Comparison of ENCODE assay signal across 12 cellular contexts in genomic region chr1:182229907-182230522, GRCh38.
DNase-seq lines count a peak whose midpoint lies in the region; ATAC-seq, FAIRE-seq and TF ChIP-seq lines count a peak whose summit lies in the region.
"Had no signal": no experiment of that assay in that cellular context is flagged by ENCODE, and none has a peak within 500 bp of the region (broad histone marks: within the 10 kb centered on the region; RNA-seq: fewer than 3 reads in every experiment).

No MANE protein-coding gene starts in this region.

- DNase-seq in H7: peak; percentile 15
- peak; percentile 75 for DNase-seq in NCI-H2171 (lab: John Stamatoyannopoulos, UW)
- DNase-seq in dedifferentiated amniotic fluid mesenchymal stem cell (ENCODE audit: extremely low spot score): peak; percentile 57
- DNase-seq in retina: peak; percentile 45
- no peak for DNase-seq in tibial artery
- no peak for DNase-seq in GM12892 (ENCODE audit: insufficient read length)
- DNase-seq: activated T-cell treated with anti-CD3 and anti-CD28 coated beads, Interleukin-2, amount 50 U/mL, for 72 hours; EL; hypothalamus; stomach had no signal

- ATAC-seq in GM21576 (IDR thresholded peaks at IDR 0.05; ENCODE audit: unreplicated experiment) (no peak), HG03095 (IDR thresholded peaks at IDR 0.05; ENCODE audit: unreplicated experiment) (no peak)
- ATAC-seq: activated T-cell treated with anti-CD3 and anti-CD28 coated beads, Interleukin-2, amount 50 U/mL, for 72 hours had no signal

- TF ChIP-seq CTCF in tibial artery (IDR thresholded peaks at IDR 0.05): no peak

- H3K4me1 ChIP-seq in tibial artery: no peaks in the 10 kb centered on the region

- H3K27me3 ChIP-seq in H7 (ENCODE audit: control insufficient read depth, insufficient read depth, low read length) (no peaks in the 10 kb centered on the region), tibial artery (no peaks in the 10 kb centered on the region)
- H3K27me3 ChIP-seq: stomach had no signal

- no peaks in the 10 kb centered on the region for H3K9me3 ChIP-seq in tibial artery
- H3K9me3 ChIP-seq: stomach had no signal

- no peak overlapping the region for H3K27ac ChIP-seq in tibial artery
- H3K27ac ChIP-seq: stomach had no signal

- intact Hi-C loops in tibial artery (cut with DNase I; ENCODE audit: low total_unique reads): no loop called here

- H3K4me3 ChIP-seq in H7 (ENCODE audit: insufficient read depth, low read depth, low read length): no peak overlapping the region
- H3K4me3 ChIP-seq in tibial artery: no peak overlapping the region
- H3K4me3 ChIP-seq: stomach had no signal

- no peak for TF ChIP-seq POLR2A in GM12892 (IDR thresholded peaks at IDR 0.05; ENCODE audit: low read depth, low read length)

- FAIRE-seq in GM12892 (lab: Jason Lieb, UNC): no peak

- H3K36me3 ChIP-seq in H7 (replicated peaks; ENCODE audit: control insufficient read depth, insufficient read depth, low read length) (no peaks in the 10 kb centered on the region), tibial artery (no peaks in the 10 kb centered on the region)
- H3K36me3 ChIP-seq: stomach had no signal

Comparison
In these comparisons a context has a peak if more than half of its experiments do, and no peak if none do; other contexts are left out.
1. DNase-seq: peak in H7 (single experiment), NCI-H2171 (single experiment), dedifferentiated amniotic fluid mesenchymal stem cell (single experiment) and retina (single experiment); none in tibial artery (0 of 2) and GM12892 (single experiment).